In genomic region chr19:8904597-8904996, GRCh38 we compare ENCODE assay signal across 6 cellular contexts.
"Had no signal": no experiment of that assay in that cellular context is flagged by ENCODE, and none has a peak within 500 bp of the region (broad histone marks: within the 10 kb centered on the region; RNA-seq: fewer than 3 reads in every experiment).

No MANE protein-coding gene starts in this region.

- H3K4me3 Mint-ChIP-seq: IgD-negative memory B cell had no signal

- H3K27me3 Mint-ChIP-seq: IgD-negative memory B cell had no signal

- DNase-seq: IMR-90, KBM-7 had no signal

- FAIRE-seq: HepG2 had no signal

- H3K4me1 Mint-ChIP-seq: IgD-negative memory B cell had no signal

- H3K27ac ChIP-seq: HL-60 had no signal

- ATAC-seq: HepG2, K562 had no signal

- H3K4me3 ChIP-seq: K562 had no signal

- H3K27ac Mint-ChIP-seq: IgD-negative memory B cell had no signal
